In the genomic region with DNA sequence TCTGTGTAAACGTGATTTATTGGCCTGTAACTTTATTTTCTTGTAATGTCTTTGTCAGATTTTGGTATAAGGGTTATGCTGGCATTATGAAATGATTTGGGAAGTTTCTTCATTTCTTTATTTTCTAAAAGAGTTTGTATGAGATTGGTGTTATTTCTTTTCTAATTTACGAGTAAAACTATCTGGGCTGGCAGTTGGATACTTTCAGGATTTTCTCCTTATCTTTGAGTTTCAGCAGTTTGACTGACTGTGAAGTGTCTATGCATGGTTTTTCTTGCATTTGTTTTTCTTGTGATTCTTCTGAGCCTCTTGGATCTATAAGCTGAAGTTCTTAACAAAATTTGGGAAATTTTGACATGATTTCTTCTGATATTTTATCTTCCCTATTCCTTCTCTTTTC, we compare ENCODE assay signal across 30 cellular contexts. TPM values are rescaled to one million over a fixed set of nuclear protein-coding genes. Genes with fewer than 3 reads are reported as not detected.
"Had no signal": no experiment of that assay in that cellular context is flagged by ENCODE, and none has a peak within 500 bp of the region (broad histone marks: within the 10 kb centered on the region; RNA-seq: fewer than 3 reads in every experiment).

No MANE protein-coding gene starts in this region.

- DNase-seq: stimulated activated CD4-positive, alpha-beta T cell treated with anti-CD3 and anti-CD28 coated beads, Interleukin-2, amount 100 ng/mL, for 48 hours; stimulated activated CD4-positive, alpha-beta T cell treated with anti-CD3 and anti-CD28 coated beads, Interleukin-4, amount 100 ng/mL, for 1 hour; stimulated activated CD4-positive, alpha-beta T cell treated with anti-CD3 and anti-CD28 coated beads, Interleukin-4, amount 100 ng/mL, for 24 hours; stimulated activated CD4-positive, alpha-beta T cell treated with anti-CD3 and anti-CD28 coated beads, Interleukin-4, amount 100 ng/mL, for 4 hours; stimulated activated CD8-positive, alpha-beta memory T cell treated with anti-CD3 and anti-CD28 coated beads, Interleukin-4, amount 100 ng/mL, for 48 hours; stimulated activated naive CD4-positive, alpha-beta T cell; stimulated activated naive CD4-positive, alpha-beta T cell treated with Interleukin-2 at 50 U/mL for 16 hours; stimulated activated naive CD8-positive, alpha-beta T cell treated with anti-CD3 and anti-CD28 coated beads, Interleukin-15, amount 100 ng/mL, for 72 hours; stimulated activated naive CD8-positive, alpha-beta T cell treated with anti-CD3 and anti-CD28 coated beads, Interleukin-15, Interleukin-2, amounts not matched to agents 100 U/mL and 50 U/mL, for 24 hours; stomach; substantia nigra; testis; thyroid gland; tibial artery; transverse colon; trophoblast cell; upper lobe of left lung; upper lobe of right lung; uterus had no signal

- ATAC-seq: stimulated activated effector memory CD8-positive, alpha-beta T cell treated with anti-CD3 and anti-CD28 coated beads, Interleukin-12 subunit alpha, Interleukin-12 subunit beta, amount 100 ng/mL, for 72 hours; stimulated activated memory B cell treated with anti-CD40 and anti-IgM and Interleukin-4, amounts not matched to agents 10 μg/mL and 1 μg/mL and 100 μg/mL, for 72 hours; stimulated activated naive CD8-positive, alpha-beta T cell treated with anti-CD3 and anti-CD28 coated beads, Interleukin-15, amount 100 ng/mL, for 72 hours; stimulated activated naive CD8-positive, alpha-beta T cell treated with anti-CD3 and anti-CD28 coated beads, Interleukin-15, Interleukin-2, amounts not matched to agents 100 U/mL and 50 U/mL, for 24 hours; upper lobe of right lung had no signal

- H3K9me3 Mint-ChIP-seq: stimulated activated effector memory CD8-positive, alpha-beta T cell treated with anti-CD3 and anti-CD28 coated beads, Interleukin-12 subunit alpha, Interleukin-12 subunit beta, amount 100 ng/mL, for 72 hours; stimulated activated naive CD8-positive, alpha-beta T cell treated with anti-CD3 and anti-CD28 coated beads, Interleukin-15, Interleukin-2, amounts not matched to agents 100 ng/mL and 50 ng/mL, for 24 hours had no signal

- H3K27ac Mint-ChIP-seq: stimulated activated effector memory CD8-positive, alpha-beta T cell treated with anti-CD3 and anti-CD28 coated beads, Interleukin-12 subunit alpha, Interleukin-12 subunit beta, amount 100 ng/mL, for 72 hours; stimulated activated memory B cell treated with anti-CD40 and anti-IgM and Interleukin-4, amounts not matched to agents 10 μg/mL and 1 μg/mL and 100 μg/mL, for 72 hours; stimulated activated naive CD8-positive, alpha-beta T cell treated with anti-CD3 and anti-CD28 coated beads, Interleukin-15, Interleukin-2, amounts not matched to agents 100 ng/mL and 50 ng/mL, for 24 hours; type B pancreatic cell had no signal

- H3K4me1 Mint-ChIP-seq: stimulated activated effector memory CD8-positive, alpha-beta T cell treated with anti-CD3 and anti-CD28 coated beads, Interleukin-12 subunit alpha, Interleukin-12 subunit beta, amount 100 ng/mL, for 72 hours; stimulated activated memory B cell treated with anti-CD40 and anti-IgM and Interleukin-4, amounts not matched to agents 10 μg/mL and 1 μg/mL and 100 μg/mL, for 72 hours; stimulated activated naive CD8-positive, alpha-beta T cell treated with anti-CD3 and anti-CD28 coated beads, Interleukin-15, amount 100 ng/mL, for 72 hours had no signal

- FAIRE-seq: urothelium cell line had no signal

- H3K4me1 ChIP-seq: stomach, suprapubic skin, testis, thyroid gland, tibial artery, tibial nerve, transverse colon, upper lobe of left lung, upper lobe of right lung, uterus, vagina had no signal

- H3K9me3 ChIP-seq: testis, thyroid gland, transverse colon, upper lobe of left lung, upper lobe of right lung, uterus, vagina had no signal

- H3K4me3 ChIP-seq: stomach, suprapubic skin, testis, thoracic aorta, thyroid gland, tibial artery, tibial nerve, transverse colon, upper lobe of left lung, upper lobe of right lung, uterus, vagina had no signal

- H3K4me3 Mint-ChIP-seq: stimulated activated effector memory CD8-positive, alpha-beta T cell treated with anti-CD3 and anti-CD28 coated beads, Interleukin-12 subunit alpha, Interleukin-12 subunit beta, amount 100 ng/mL, for 72 hours; stimulated activated memory B cell treated with anti-CD40 and anti-IgM and Interleukin-4, amounts not matched to agents 10 μg/mL and 1 μg/mL and 100 μg/mL, for 72 hours; stimulated activated naive CD8-positive, alpha-beta T cell treated with anti-CD3 and anti-CD28 coated beads, Interleukin-15, amount 100 ng/mL, for 72 hours; stimulated activated naive CD8-positive, alpha-beta T cell treated with anti-CD3 and anti-CD28 coated beads, Interleukin-15, Interleukin-2, amounts not matched to agents 100 ng/mL and 50 ng/mL, for 24 hours; type B pancreatic cell had no signal

- H3K27me3 ChIP-seq: stomach, suprapubic skin, testis, thyroid gland, tibial artery, tibial nerve, transverse colon, upper lobe of left lung, upper lobe of right lung, uterus, vagina had no signal

- H3K36me3 Mint-ChIP-seq: stimulated activated effector memory CD8-positive, alpha-beta T cell treated with anti-CD3 and anti-CD28 coated beads, Interleukin-12 subunit alpha, Interleukin-12 subunit beta, amount 100 ng/mL, for 72 hours; stimulated activated memory B cell treated with anti-CD40 and anti-IgM and Interleukin-4, amounts not matched to agents 10 μg/mL and 1 μg/mL and 100 μg/mL, for 72 hours; type B pancreatic cell had no signal

- H3K27ac ChIP-seq: stomach, suprapubic skin, testis, thoracic aorta, thyroid gland, tibial artery, tibial nerve, transverse colon, upper lobe of left lung, upper lobe of right lung, uterus, vagina had no signal

- H3K36me3 ChIP-seq: stomach, suprapubic skin, thoracic aorta, thyroid gland, tibial artery, tibial nerve, transverse colon, upper lobe of left lung, upper lobe of right lung, uterus, vagina had no signal

RNA-seq across cellular contexts. Expression of gene ADGRG7, which starts 18.1 kb away (rescaled TPM):
- total RNA-seq: subcutaneous adipose tissue, thoracic aorta, thyroid gland, upper lobe of left lung, upper lobe of right lung, vagina had no signal
- polyA plus RNA-seq: stomach, urinary bladder had no signal
